Comparison of ENCODE assay signal across 1 cellular context in genomic region chrX:119228506-119229290, GRCh38.
TF ChIP-seq lines count a peak whose summit lies in the region.

No MANE protein-coding gene starts in this region.

TF ChIP-seq in endothelial cell of umbilical vein, 7 proteins besides CTCF, POLR2A, EP300 and RAD21:
- TF ChIP-seq GATA2 (IDR thresholded peaks at IDR 0.05; ENCODE audit: insufficient read depth, insufficient read length, low read depth, low read length) = no peak
- peak; percentile 4 for TF ChIP-seq FOS (IDR thresholded peaks at IDR 0.05; ENCODE audit: borderline replicate concordance, insufficient read depth, low read length)
TF ChIP-seq in endothelial cell of umbilical vein: peak in this region for 1.
